Comparison of ENCODE assay signal across 22 cellular contexts in the genomic region with DNA sequence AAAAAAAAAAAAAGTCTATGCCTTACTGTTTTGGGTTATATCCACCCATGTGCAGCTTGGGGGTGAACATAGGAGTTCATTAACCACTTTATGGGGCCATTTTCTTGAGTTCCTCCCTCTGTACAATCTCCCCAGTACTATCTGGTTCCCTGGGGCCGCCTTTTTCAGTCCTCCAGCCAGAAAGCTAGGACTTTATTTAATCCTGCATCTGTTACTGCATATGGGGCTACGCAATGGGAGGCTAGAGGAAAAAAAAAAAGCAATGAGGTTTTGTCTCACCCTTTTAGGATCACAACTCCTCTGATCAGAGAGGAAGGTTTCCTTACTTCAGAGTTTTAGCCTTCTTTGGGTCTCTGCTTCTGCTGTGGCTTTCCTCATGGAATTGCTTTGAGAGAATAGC.
"Had no signal": no experiment of that assay in that cellular context is flagged by ENCODE, and none has a peak within 500 bp of the region (broad histone marks: within the 10 kb centered on the region; RNA-seq: fewer than 3 reads in every experiment).

No MANE protein-coding gene starts in this region.

- H3K4me3 ChIP-seq: ascending aorta, cardiac muscle cell, SJSA1 had no signal

- H3K9me3 ChIP-seq: ascending aorta, SJSA1, SK-N-SH had no signal

- H3K27me3 ChIP-seq: ascending aorta, cardiac muscle cell, SJSA1 had no signal

- H3K4me1 ChIP-seq: ascending aorta, SJSA1 had no signal

- H3K27ac ChIP-seq: ascending aorta, cardiac muscle cell, SJSA1 had no signal

- DNase-seq: activated CD4-positive, alpha-beta T cell treated with anti-CD3 and anti-CD28 coated beads for 36 hours; activated CD4-positive, alpha-beta T cell treated with anti-CD3 and anti-CD28 coated beads, Interleukin-2, amount 10 ng/mL, durations not matched to agents 7 days and 5 days; activated CD4-positive, alpha-beta T cell treated with anti-CD3 and anti-CD28 coated beads, Interleukin-2, amount 50 U/mL, for 48 hours; activated CD8-positive, alpha-beta T cell treated with anti-CD3 and anti-CD28 coated beads, Interleukin-2, amount 10 ng/mL, durations not matched to agents 7 days and 5 days; activated gamma-delta T cell; activated naive CD4-positive, alpha-beta T cell treated with Interleukin-2 at 50 U/mL for 16 hours; activated naive CD8-positive, alpha-beta T cell treated with anti-CD3 and anti-CD28 coated beads, Interleukin-2, amount 10 ng/mL, durations not matched to agents 7 days and 5 days; activated T-cell treated with anti-CD3 and anti-CD28 coated beads, Interleukin-2, amount 50 U/mL, for 24 hours; amygdala; NCI-H1092 treated with DMSO at 0.1 percent for 48 hours; NCI-H1417; NCI-H146; NCI-H187; NCI-H2029 treated with DMSO at 0.1 percent for 48 hours; NCI-H345; NCI-H526 treated with DMSO at 0.1 percent for 48 hours; NCI-H774; SHP77; SK-N-SH had no signal
